In the genomic region with DNA sequence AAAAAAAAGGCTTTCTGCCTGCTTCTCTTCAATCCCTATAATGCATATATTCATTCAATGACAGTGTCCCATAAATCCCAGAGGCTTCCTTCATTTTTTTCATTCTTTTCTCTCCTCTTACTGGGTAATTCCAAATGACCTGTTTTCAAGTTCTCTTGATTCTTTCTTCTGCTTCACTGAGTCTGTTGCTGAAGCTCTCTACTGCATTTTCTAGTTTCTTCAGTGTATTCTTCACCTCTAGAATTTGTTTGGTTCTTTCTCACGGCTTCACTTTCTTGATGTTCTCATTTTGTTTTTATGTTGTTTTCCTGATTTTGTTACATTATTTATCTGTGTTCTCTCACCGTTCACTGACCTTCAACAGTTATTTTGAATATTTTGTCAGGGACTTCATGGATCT, we compare ENCODE assay signal across 9 cellular contexts.
"Had no signal": no experiment of that assay in that cellular context is flagged by ENCODE, and none has a peak within 500 bp of the region (broad histone marks: within the 10 kb centered on the region; RNA-seq: fewer than 3 reads in every experiment).

No MANE protein-coding gene starts in this region.

- H3K27ac Mint-ChIP-seq: GM23338, H9, HFFc6 had no signal

- H3K9me3 Mint-ChIP-seq: GM23338, HFFc6 had no signal

- FAIRE-seq: H1, H54 had no signal

- H3K4me2 ChIP-seq: GM23338 had no signal

- H3K4me1 Mint-ChIP-seq: GM23338, H9 had no signal

- H2AFZ ChIP-seq: GM23338 had no signal

- H3K27ac ChIP-seq: HL-60 had no signal

- DNase-seq: H9, HCEC 1CT, HFFc6, IMR-90, KG1 had no signal

- H3K4me3 Mint-ChIP-seq: GM23338, H9, HFFc6 had no signal

- ATAC-seq: GM23338 had no signal

- H3K4me3 ChIP-seq: GM23338 had no signal
